In genomic region chr2:179642462-179642861, GRCh38 we compare ENCODE assay signal across 37 cellular contexts.
"Had no signal": no experiment of that assay in that cellular context is flagged by ENCODE, and none has a peak within 500 bp of the region (broad histone marks: within the 10 kb centered on the region; RNA-seq: fewer than 3 reads in every experiment).

No MANE protein-coding gene starts in this region.

- H3K4me1 ChIP-seq: breast epithelium had no signal

- H3K36me3 ChIP-seq: adrenal gland, brain microvascular endothelial cell, breast epithelium, WERI-Rb-1 had no signal

- H3K9me3 ChIP-seq: adrenal gland, body of pancreas, breast epithelium had no signal

- H3K4me3 ChIP-seq: adrenal gland, body of pancreas, breast epithelium had no signal

- DNase-seq: activated CD4-positive, alpha-beta memory T cell treated with anti-CD3 and anti-CD28 coated beads, Interleukin-2, amount 10 ng/mL, durations not matched to agents 7 days and 5 days; activated CD4-positive, alpha-beta T cell treated with anti-CD3 and anti-CD28 coated beads for 1 hour; activated CD4-positive, alpha-beta T cell treated with anti-CD3 and anti-CD28 coated beads for 36 hours; activated CD4-positive, alpha-beta T cell treated with anti-CD3 and anti-CD28 coated beads for 48 hours; activated CD4-positive, alpha-beta T cell treated with anti-CD3 and anti-CD28 coated beads, Interleukin-2, amount 10 ng/mL, durations not matched to agents 7 days and 5 days; activated CD4-positive, alpha-beta T cell treated with anti-CD3 and anti-CD28 coated beads, Interleukin-2, amount 50 U/mL, for 48 hours; activated CD4-positive, CD25-positive, alpha-beta regulatory T cell; activated CD8-positive, alpha-beta memory T cell treated with anti-CD3 and anti-CD28 coated beads for 24 hours; activated CD8-positive, alpha-beta memory T cell treated with anti-CD3 and anti-CD28 coated beads, Interleukin-2, amount 10 ng/mL, durations not matched to agents 7 days and 5 days; activated CD8-positive, alpha-beta T cell treated with anti-CD3 and anti-CD28 coated beads, Interleukin-2, amount 10 ng/mL, durations not matched to agents 7 days and 5 days; activated effector memory CD4-positive, alpha-beta T cell treated with anti-CD3 and anti-CD28 coated beads, Interleukin-2, amount 50 U/mL, for 16 hours; activated gamma-delta T cell treated with Interleukin-2 at 50 U/mL for 16 hours; activated naive CD4-positive, alpha-beta T cell; activated naive CD4-positive, alpha-beta T cell treated with anti-CD3 and anti-CD28 coated beads for 36 hours; activated naive CD4-positive, alpha-beta T cell treated with anti-CD3 and anti-CD28 coated beads, Interleukin-2, amount 50 U/mL, for 16 hours; activated naive CD8-positive, alpha-beta T cell treated with anti-CD3 and anti-CD28 coated beads for 36 hours; activated T-cell treated with anti-CD3 and anti-CD28 coated beads for 4 hours; activated T-cell treated with anti-CD3 and anti-CD28 coated beads, Interleukin-2, amount 50 U/mL, for 1 hour; activated T-cell treated with anti-CD3 and anti-CD28 coated beads, Interleukin-2, amount 50 U/mL, for 4 hours; activated T-cell treated with anti-CD3 and anti-CD28 coated beads, Interleukin-2, amount 50 U/mL, for 72 hours; adrenal gland; amniotic stem cell; aorta; body of pancreas; brain microvascular endothelial cell; central memory CD4-positive, alpha-beta T cell; T-helper 1 cell; T-helper 2 cell; T-helper 9 cell; WERI-Rb-1 had no signal

- ATAC-seq: activated CD4-positive, alpha-beta T cell treated with anti-CD3 and anti-CD28 coated beads for 36 hours; activated CD4-positive, CD25-positive, alpha-beta regulatory T cell treated with anti-CD3 and anti-CD28 coated beads, Interleukin-2, amount 50 U/mL, for 24 hours; activated CD8-positive, alpha-beta memory T cell treated with anti-CD3 and anti-CD28 coated beads, Interleukin-2, amount 10 ng/mL, durations not matched to agents 7 days and 5 days; activated CD8-positive, alpha-beta T cell treated with anti-CD3 and anti-CD28 coated beads, Interleukin-2, amount 10 ng/mL, durations not matched to agents 7 days and 5 days; activated naive CD4-positive, alpha-beta T cell treated with anti-CD3 and anti-CD28 coated beads, Interleukin-2, amount 50 U/mL, for 72 hours; activated T-cell treated with anti-CD3 and anti-CD28 coated beads, Interleukin-2, amount 50 U/mL, for 4 hours; activated T-cell treated with anti-CD3 and anti-CD28 coated beads, Interleukin-2, amount 50 U/mL, for 72 hours; activated T-helper 17 cell treated with anti-CD3 and anti-CD28 coated beads, Interleukin-2, amount 50 U/mL, for 72 hours; body of pancreas; WTC11 had no signal

- H3K27ac ChIP-seq: adrenal gland, body of pancreas, brain microvascular endothelial cell, breast epithelium, WERI-Rb-1 had no signal

- FAIRE-seq: astrocyte, TTC549 had no signal

- H3K27me3 ChIP-seq: adrenal gland, body of pancreas, brain microvascular endothelial cell, breast epithelium had no signal
